11 cellular contexts compared by ENCODE assay signal in the genomic region with DNA sequence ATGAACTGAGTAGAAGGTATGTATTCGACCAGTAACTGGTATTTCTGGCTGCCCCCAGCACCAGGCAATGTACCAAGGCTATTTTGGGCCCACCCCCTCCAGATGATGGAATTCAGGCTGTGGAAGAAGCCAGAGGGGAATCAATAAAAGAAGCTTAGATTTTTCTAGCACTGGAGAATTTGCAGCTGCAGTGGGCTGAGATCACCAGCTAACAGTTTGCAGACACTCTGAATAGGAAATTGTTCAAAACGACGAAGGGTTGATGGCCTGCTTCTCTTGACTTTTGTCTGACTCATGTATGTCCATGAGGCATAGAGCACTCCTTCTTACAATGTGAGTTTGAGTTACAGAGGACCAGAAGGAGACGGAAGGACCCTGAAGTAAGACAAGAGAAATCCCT. TPM values are rescaled to one million over a fixed set of nuclear protein-coding genes. Genes with fewer than 3 reads are reported as not detected.
DNase-seq lines count a peak whose midpoint lies in the region; ATAC-seq and TF ChIP-seq lines count a peak whose summit lies in the region.
"Had no signal": no experiment of that assay in that cellular context is flagged by ENCODE, and none has a peak within 500 bp of the region (broad histone marks: within the 10 kb centered on the region; RNA-seq: fewer than 3 reads in every experiment).

No MANE protein-coding gene starts in this region.

- no peak for TF ChIP-seq CTCF in heart left ventricle (IDR thresholded peaks at IDR 0.05)
- TF ChIP-seq CTCF in right atrium auricular region (IDR thresholded peaks at IDR 0.05) = no peak
- TF ChIP-seq CTCF in fibroblast of the aortic adventitia (IDR thresholded peaks at IDR 0.05; ENCODE audit: insufficient read depth, low read length) = no peak
- TF ChIP-seq CTCF in osteoblast (IDR thresholded peaks at IDR 0.05; ENCODE audit: extremely low read depth, low read depth, low read length) = no peak
- no peak for TF ChIP-seq CTCF in vagina (IDR thresholded peaks at IDR 0.05)
- TF ChIP-seq CTCF in body of pancreas (IDR thresholded peaks at IDR 0.05) = no peak
- TF ChIP-seq CTCF in WTC11 (IDR thresholded peaks at IDR 0.05) = no peak

- H3K27ac Mint-ChIP-seq in activated naive CD4-positive, alpha-beta T cell treated with anti-CD3 and anti-CD28 coated beads for 36 hours = no peak overlapping the region
- no peak overlapping the region for H3K27ac Mint-ChIP-seq in WTC11
- H3K27ac Mint-ChIP-seq: stimulated activated effector memory CD8-positive, alpha-beta T cell treated with anti-CD3 and anti-CD28 coated beads, Interleukin-12 subunit alpha, Interleukin-12 subunit beta, amount 100 ng/mL, for 72 hours had no signal

- POLR2A ChIA-PET in WTC11 (lab: Charles Lee) = no interaction called here

- peaks cover 0 to 86% (median 47%) of the 10 kb centered on the region in 9 donors for H3K36me3 ChIP-seq in heart left ventricle
- H3K36me3 ChIP-seq in right atrium auricular region = peaks cover 9% of the 10 kb centered on the region
- peaks cover 20% of the 10 kb centered on the region for H3K36me3 ChIP-seq in osteoblast (ENCODE audit: insufficient read depth, low read length)
- peaks cover 0 to 45% of the 10 kb centered on the region in 2 donors for H3K36me3 ChIP-seq in vagina
- H3K36me3 ChIP-seq in body of pancreas (replicated peaks in 1 of 2; ENCODE audit: insufficient read depth in 1 of 2, low read depth in 2 of 2) = peaks cover 0 to 7% of the 10 kb centered on the region in 2 donors

- peaks cover 14% of the 10 kb centered on the region for H3K36me3 Mint-ChIP-seq in activated naive CD4-positive, alpha-beta T cell treated with anti-CD3 and anti-CD28 coated beads for 36 hours (ENCODE audit: low read depth)
- peaks cover 29% of the 10 kb centered on the region for H3K36me3 Mint-ChIP-seq in WTC11

- H2AFZ ChIP-seq in osteoblast (ENCODE audit: low read length) = peak overlapping the region; percentile 49

- DNase-seq in heart left ventricle = no peak
- no peak for DNase-seq in right atrium auricular region (ENCODE audit: low spot score)
- peak; percentile 31 for DNase-seq in fibroblast of the aortic adventitia (ENCODE audit: low read depth)
- DNase-seq in osteoblast (ENCODE audit: insufficient read length, low spot score, missing footprints) = peak; percentile 80
- no peak for DNase-seq in vagina (ENCODE audit: extremely low spot score in 2 of 2)
- no peak for DNase-seq in body of pancreas
- DNase-seq in activated naive CD4-positive, alpha-beta T cell treated with anti-CD3 and anti-CD28 coated beads for 36 hours = no peak
- no peak for DNase-seq in WTC11 (ENCODE audit: low spot score)
- DNase-seq: stimulated activated CD4-positive, alpha-beta T cell treated with anti-CD3 and anti-CD28 coated beads, Interleukin-4, amount 100 ng/mL, for 4 hours had no signal

- no peaks in the 10 kb centered on the region for H3K27me3 ChIP-seq in heart left ventricle
- H3K27me3 ChIP-seq in right atrium auricular region = no peaks in the 10 kb centered on the region
- H3K27me3 ChIP-seq in osteoblast (ENCODE audit: insufficient read depth, low read length) = no peaks in the 10 kb centered on the region
- no peaks in the 10 kb centered on the region for H3K27me3 ChIP-seq in vagina
- no peaks in the 10 kb centered on the region for H3K27me3 ChIP-seq in body of pancreas

- peaks cover 2% of the 10 kb centered on the region for H3K4me1 Mint-ChIP-seq in activated naive CD4-positive, alpha-beta T cell treated with anti-CD3 and anti-CD28 coated beads for 36 hours (ENCODE audit: low read depth)
- no peaks in the 10 kb centered on the region for H3K4me1 Mint-ChIP-seq in WTC11

- ATAC-seq in heart left ventricle (peak in 2 of 4 donors; percentile 39 to 64), body of pancreas (no peak), WTC11 (no peak)
- ATAC-seq: HepG2 had no signal

- H3K4me3 Mint-ChIP-seq in activated naive CD4-positive, alpha-beta T cell treated with anti-CD3 and anti-CD28 coated beads for 36 hours = no peak overlapping the region
- no peak overlapping the region for H3K4me3 Mint-ChIP-seq in WTC11
- H3K4me3 Mint-ChIP-seq: stimulated activated effector memory CD8-positive, alpha-beta T cell treated with anti-CD3 and anti-CD28 coated beads, Interleukin-12 subunit alpha, Interleukin-12 subunit beta, amount 100 ng/mL, for 72 hours had no signal

- H3K27ac ChIP-seq in heart left ventricle (peak overlapping the region in 8 of 12 donors; percentile 6 to 62 (median 50)), right atrium auricular region (peak overlapping the region in 1 of 2 donors; percentile 7), osteoblast (ENCODE audit: low read depth, low read length) (peak overlapping the region; percentile 63), vagina (peak overlapping the region; percentile 36), body of pancreas (no peak overlapping the region)

- H3K4me2 ChIP-seq in osteoblast (ENCODE audit: insufficient read depth, low read length) = peak overlapping the region; percentile 21

- H3K9me3 Mint-ChIP-seq in activated naive CD4-positive, alpha-beta T cell treated with anti-CD3 and anti-CD28 coated beads for 36 hours = no peaks in the 10 kb centered on the region
- H3K9me3 Mint-ChIP-seq in WTC11 = no peaks in the 10 kb centered on the region
- H3K9me3 Mint-ChIP-seq: stimulated activated effector memory CD8-positive, alpha-beta T cell treated with anti-CD3 and anti-CD28 coated beads, Interleukin-12 subunit alpha, Interleukin-12 subunit beta, amount 100 ng/mL, for 72 hours had no signal

- H3K79me2 ChIP-seq in osteoblast (ENCODE audit: insufficient read depth, low read length) = no peaks in the 10 kb centered on the region

- CTCF ChIA-PET in activated naive CD4-positive, alpha-beta T cell treated with anti-CD3 and anti-CD28 coated beads for 36 hours (lab: Charles Lee) = interaction anchor here (0.8 kb wide), 1 partner anchor 113 kb away, joined by 5 read pairs; no protein-coding TSS in a partner anchor
- CTCF ChIA-PET in WTC11 (lab: Charles Lee) = no interaction called here

- no peaks in the 10 kb centered on the region for H3K9me3 ChIP-seq in heart left ventricle
- H3K9me3 ChIP-seq in right atrium auricular region = no peaks in the 10 kb centered on the region
- H3K9me3 ChIP-seq in osteoblast (ENCODE audit: low read depth, low read length) = no peaks in the 10 kb centered on the region
- H3K9me3 ChIP-seq in vagina = no peaks in the 10 kb centered on the region
- no peaks in the 10 kb centered on the region for H3K9me3 ChIP-seq in body of pancreas

- H4K20me1 ChIP-seq in osteoblast (ENCODE audit: insufficient read depth, low read length) = no peaks in the 10 kb centered on the region

- TF ChIP-seq POLR2A in heart left ventricle (IDR thresholded peaks at IDR 0.05) (no peak), vagina (IDR thresholded peaks at IDR 0.05) (no peak), body of pancreas (IDR thresholded peaks at IDR 0.05) (no peak)

- H3K4me3 ChIP-seq in heart left ventricle (no peak overlapping the region), right atrium auricular region (no peak overlapping the region), fibroblast of the aortic adventitia (ENCODE audit: low read depth, low read length) (no peak overlapping the region), osteoblast (ENCODE audit: insufficient read depth, low read length) (no peak overlapping the region), vagina (no peak overlapping the region), body of pancreas (no peak overlapping the region)

- peaks cover 0 to 47% (median 25%) of the 10 kb centered on the region in 12 donors for H3K4me1 ChIP-seq in heart left ventricle
- H3K4me1 ChIP-seq in right atrium auricular region = peaks cover 0 to 25% of the 10 kb centered on the region in 2 donors
- H3K4me1 ChIP-seq in osteoblast (ENCODE audit: insufficient read depth, low read length) = peaks cover 36% of the 10 kb centered on the region
- peaks cover 21% of the 10 kb centered on the region for H3K4me1 ChIP-seq in vagina
- H3K4me1 ChIP-seq in body of pancreas = no peaks in the 10 kb centered on the region

- intact Hi-C loops in heart left ventricle (cut with DNase I) (no loop called here), vagina (cut with DNase I) (no loop called here), body of pancreas (cut with DNase I) (no loop called here)
- intact Hi-C loops in activated naive CD4-positive, alpha-beta T cell treated with anti-CD3 and anti-CD28 coated beads for 36 hours (cut with micrococcal nuclease) = no loop called here

- H3K27me3 Mint-ChIP-seq in activated naive CD4-positive, alpha-beta T cell treated with anti-CD3 and anti-CD28 coated beads for 36 hours (ENCODE audit: low read depth) = no peaks in the 10 kb centered on the region
- no peaks in the 10 kb centered on the region for H3K27me3 Mint-ChIP-seq in WTC11 (ENCODE audit: low read depth)

- WGBS in heart left ventricle, 4 donors = 40 to 54% (median 47%) methylated on average over 4 of the region's 4 CpGs
- WGBS in body of pancreas, 2 donors = 75 to 81% methylated on average over 4 of the region's 4 CpGs

TF ChIP-seq in WTC11, 78 proteins besides CTCF, POLR2A, EP300 and RAD21 (continues in another document):
- TF ChIP-seq ZNF671 (CRISPR knock-in tag; IDR thresholded peaks at IDR 0.05) = no peak

RNA-seq across cellular contexts. Expression of gene CILK1, which starts 28.8 kb away (rescaled TPM):
- total RNA-seq in heart left ventricle (10 to 100 TPM in 3 of 9 donors, 1 to 10 TPM in 6; 3.9 to 16.6 (median 9.6) TPM), right atrium auricular region (1 to 10 TPM; 7.0 to 9.7 TPM), fibroblast of the aortic adventitia (ENCODE audit: low replicate concordance) (9.5 and 22.1 TPM in 2 replicates), osteoblast (17.4 and 20.0 TPM in 2 replicates), vagina (14.2 TPM), body of pancreas (1 to 10 TPM; 5.6 to 7.3 TPM), WTC11 (2021) (7.7 to 8.7 TPM (median 8.2 TPM) in 3 replicates)
- polyA plus RNA-seq in heart left ventricle = 1 to 10 TPM; 2.5 to 2.6 TPM
- 1 to 10 TPM; 6.8 to 7.2 TPM for total RNA-seq in activated naive CD4-positive, alpha-beta T cell treated with anti-CD3 and anti-CD28 coated beads for 36 hours

RNA-seq across cellular contexts. Expression of gene FBXO9, which starts 32.4 kb away (rescaled TPM):
- total RNA-seq in heart left ventricle = 10 to 100 TPM; 15.4 to 98.9 (median 70.4) TPM
- polyA plus RNA-seq in heart left ventricle = 10 to 100 TPM in 1 of 2 donors, 1 to 10 TPM in 1; 9.0 to 45.4 TPM
- total RNA-seq in right atrium auricular region = 10 to 100 TPM; 35.8 to 50.5 TPM
- 45.1 and 109 TPM in 2 replicates for total RNA-seq in fibroblast of the aortic adventitia (ENCODE audit: low replicate concordance)
- total RNA-seq in osteoblast = 45.1 and 53.6 TPM in 2 replicates
- 61.4 TPM for total RNA-seq in vagina
- 10 to 100 TPM; 53.7 to 69.0 TPM for total RNA-seq in body of pancreas
- 10 to 100 TPM; 40.6 to 45.0 TPM for total RNA-seq in activated naive CD4-positive, alpha-beta T cell treated with anti-CD3 and anti-CD28 coated beads for 36 hours
- 44.5 to 54.4 TPM (median 48.1 TPM) in 3 replicates for total RNA-seq in WTC11 (2021)

RNA-seq across cellular contexts. Expression of gene GSTA4, which starts 37.8 kb away (rescaled TPM):
- total RNA-seq in heart left ventricle (10 to 100 TPM in 8 of 9 donors, 1 to 10 TPM in 1; 8.5 to 17.0 (median 12.5) TPM), right atrium auricular region (10 to 100 TPM in 1 of 2 donors, 1 to 10 TPM in 1; 9.3 to 12.1 TPM), fibroblast of the aortic adventitia (ENCODE audit: low replicate concordance) (46.3 and 89.6 TPM in 2 replicates), osteoblast (33.3 and 36.2 TPM in 2 replicates), vagina (57.7 TPM), body of pancreas (10 to 100 TPM; 13.5 to 27.7 TPM), WTC11 (2021) (12.6 to 24.6 TPM (median 23.1 TPM) in 3 replicates)
- 10 to 100 TPM in 1 of 2 donors, 1 to 10 TPM in 1; 9.8 to 10.5 TPM for polyA plus RNA-seq in heart left ventricle
- total RNA-seq in activated naive CD4-positive, alpha-beta T cell treated with anti-CD3 and anti-CD28 coated beads for 36 hours = 10 to 100 TPM; 21.6 to 21.7 TPM

Comparison
In these comparisons a context has a peak if more than half of its experiments do, and no peak if none do; other contexts are left out.
1. DNase-seq: peak in fibroblast of the aortic adventitia (single experiment) and osteoblast (single experiment); none in heart left ventricle (0 of 5), right atrium auricular region (single experiment), vagina (0 of 2), body of pancreas (0 of 4), activated naive CD4-positive, alpha-beta T cell treated with anti-CD3 and anti-CD28 coated beads for 36 hours (single experiment) and WTC11 (single experiment).
2. H3K27ac ChIP-seq: peak in heart left ventricle (8 of 12), osteoblast (single experiment) and vagina (single experiment); none in body of pancreas (0 of 4).